1 cellular context compared by ENCODE assay signal in genomic region chr13:32315255-32316029, GRCh38.
TF ChIP-seq lines count a peak whose summit lies in the region.

Gene BRCA2, plus strand, starts transcription at chr13:32315508. Its CDS starts 953 bp downstream, at chr13:32316461.
Gene ZAR1L, minus strand, starts transcription at chr13:32315363. Its CDS starts 3,438 bp downstream, at chr13:32311925.

TF ChIP-seq in IMR-90, 13 proteins besides CTCF, POLR2A, EP300 and RAD21 (continued from another document):
- TF ChIP-seq MAZ (IDR thresholded peaks at IDR 0.05; ENCODE audit: borderline replicate concordance, low read depth, low read length) (peak; percentile 28; the same call in 1 of the 2 replicates), FOS (IDR thresholded peaks at IDR 0.05; ENCODE audit: low read depth, low read length) (peak; percentile 18; the same call in 1 of the 2 replicates), SMC3 (IDR thresholded peaks at IDR 0.05; ENCODE audit: low read depth, low read length) (no peak), RCOR1 (IDR thresholded peaks at IDR 0.05; ENCODE audit: insufficient replicate concordance, low read length) (no peak), CHD1 (IDR thresholded peaks at IDR 0.05; ENCODE audit: low read depth, low read length) (no peak), NFE2L2 (IDR thresholded peaks at IDR 0.05; ENCODE audit: low read depth, low read length) (no peak), BHLHE40 (IDR thresholded peaks at IDR 0.05; ENCODE audit: low read depth, low read length) (peak; percentile 72; the same call in 1 of the 2 replicates), RFX5 (IDR thresholded peaks at IDR 0.05; ENCODE audit: low read depth, low read length) (no peak), MAFK (IDR thresholded peaks at IDR 0.05; ENCODE audit: low read depth, low read length) (no peak), CEBPB (IDR thresholded peaks at IDR 0.05; ENCODE audit: low read depth, low read length) (peak; percentile 39; the same call in 1 of the 2 replicates), USF2 (IDR thresholded peaks at IDR 0.05; ENCODE audit: low read depth, low read length) (peak; percentile 99)
